ENCODE assay signal across 24 cellular contexts in genomic region chr14:74890262-74890661, GRCh38. TPM values are rescaled to one million over a fixed set of nuclear protein-coding genes. Genes with fewer than 3 reads are reported as not detected.
DNase-seq lines count a peak whose midpoint lies in the region; ATAC-seq, FAIRE-seq and TF ChIP-seq lines count a peak whose summit lies in the region.
"Had no signal": no experiment of that assay in that cellular context is flagged by ENCODE, and none has a peak within 500 bp of the region (broad histone marks: within the 10 kb centered on the region; RNA-seq: fewer than 3 reads in every experiment).

No MANE protein-coding gene starts in this region.

- intact Hi-C loops in right lobe of liver (cut with DNase I) = no loop called here
- intact Hi-C loops in posterior vena cava (cut with DNase I) = no loop called here

- TF ChIP-seq CTCF in GM23338 (conservative IDR thresholded peaks at IDR 0.05; ENCODE audit: low read depth in 2 of 2) = no peak
- TF ChIP-seq CTCF in right lobe of liver (IDR thresholded peaks at IDR 0.05) = no peak

- peaks cover 32% of the 10 kb centered on the region for H3K4me1 Mint-ChIP-seq in GM23338

- H3K36me3 ChIP-seq in GM23338 (ENCODE audit: insufficient read depth) = peaks cover 44% of the 10 kb centered on the region
- H3K36me3 ChIP-seq in right lobe of liver = peaks cover 16 to 64% (median 31%) of the 10 kb centered on the region in 4 donors

- no peak overlapping the region for H3K4me3 ChIP-seq in GM23338
- no peak overlapping the region for H3K4me3 ChIP-seq in right lobe of liver
- H3K4me3 ChIP-seq: GM23248 had no signal

- H3K27ac ChIP-seq in GM23338 (ENCODE audit: low read depth) = no peak overlapping the region
- H3K27ac ChIP-seq in right lobe of liver = no peak overlapping the region
- H3K27ac ChIP-seq: GM23248 had no signal

- ATAC-seq in GM23338 (no peak), left lobe of liver (peak; percentile 45), right lobe of liver (peak in 3 of 4 donors; percentile 15 to 49 (median 29)), GM19324 (IDR thresholded peaks at IDR 0.05; ENCODE audit: low FRiP score, unreplicated experiment) (no peak)
- ATAC-seq: HCT116 had no signal

- H3K36me3 Mint-ChIP-seq in GM23338 (ENCODE audit: low read depth) = peaks cover 71% of the 10 kb centered on the region

- peaks cover 41% of the 10 kb centered on the region for H4K20me1 ChIP-seq in GM23338 (replicated peaks; ENCODE audit: insufficient read depth)

- peaks cover 36% of the 10 kb centered on the region for H3K79me2 ChIP-seq in GM23338 (replicated peaks; ENCODE audit: insufficient read depth)

- H3F3A ChIP-seq in GM23338 (replicated peaks; ENCODE audit: low read depth) = 0 out of 2 replicates have a peak, but pooled peaks cover 6% of the 10 kb centered on the region

- H3K9me3 ChIP-seq in right lobe of liver = no peaks in the 10 kb centered on the region

- H3K9me2 ChIP-seq in GM23338 (ENCODE audit: insufficient read depth) = no peaks in the 10 kb centered on the region

- H3K27ac Mint-ChIP-seq in GM23338 = 0 out of 2 replicates have a peak overlapping the region, but pooled peaks have one; percentile 23

- H3K27me3 Mint-ChIP-seq in GM23338 (ENCODE audit: insufficient read depth, low read depth, poor library complexity) = no peaks in the 10 kb centered on the region
- H3K27me3 Mint-ChIP-seq: CD4-positive, alpha-beta memory T cell had no signal

- peak; percentile 60 for FAIRE-seq in HTR-8/SVneo (lab: Jason Lieb, UNC)
- FAIRE-seq: GM12891, GM18507 had no signal

- 75% methylated on average over 6 of the region's 6 CpGs for WGBS in right lobe of liver (ENCODE audit: insufficient coverage, low coverage, low lambda C conversion rate, missing lambda C conversion rate)

- TF ChIP-seq POLR2A in right lobe of liver (IDR thresholded peaks at IDR 0.05) = no peak

- H3K9me3 Mint-ChIP-seq in GM23338 = no peaks in the 10 kb centered on the region
- H3K9me3 Mint-ChIP-seq: CD4-positive, alpha-beta memory T cell; H9 had no signal

- DNase-seq in GM23338 (ENCODE audit: low spot score) (no peak), HTR-8/SVneo (ENCODE audit: insufficient read length, low spot score) (no peak), left lobe of liver (ENCODE audit: low spot score) (no peak), right lobe of liver (no peak), posterior vena cava (ENCODE audit: low spot score) (no peak)
- DNase-seq: C1 segment of cervical spinal cord; Calu3; CD4-positive, alpha-beta memory T cell; COR-L47; DMS53; DMS79 treated with DMSO at 0.1 percent for 48 hours; GF-D8; GM23248; H9 had no signal

- H3K4me3 Mint-ChIP-seq in GM23338 = no peak overlapping the region
- H3K4me3 Mint-ChIP-seq: H9 had no signal

- H2AFZ ChIP-seq in GM23338 = no peak overlapping the region
- H2AFZ ChIP-seq: GM23248 had no signal

- H3K27me3 ChIP-seq in GM23338 (ENCODE audit: insufficient read depth) (no peaks in the 10 kb centered on the region), right lobe of liver (no peaks in the 10 kb centered on the region)

- peaks cover 28% of the 10 kb centered on the region for H3K4me1 ChIP-seq in GM23338 (ENCODE audit: insufficient read depth)
- peaks cover 0 to 26% (median 3%) of the 10 kb centered on the region in 4 donors for H3K4me1 ChIP-seq in right lobe of liver

- H3K4me2 ChIP-seq in GM23338 = no peak overlapping the region

TF ChIP-seq in GM23338, 12 proteins besides CTCF, POLR2A, EP300 and RAD21 (continues in another document):
- no peak for TF ChIP-seq JUNB (IDR thresholded peaks at IDR 0.05; ENCODE audit: unreplicated experiment)
- no peak for TF ChIP-seq POLR2AphosphoS5 (IDR thresholded peaks at IDR 0.05; ENCODE audit: low read depth)
- no peak for TF ChIP-seq EZH2 (IDR thresholded peaks at IDR 0.05; ENCODE audit: low read depth, unreplicated experiment)
- no peak for TF ChIP-seq CREB1 (CRISPR knock-in tag; IDR thresholded peaks at IDR 0.05; ENCODE audit: low read depth)
- no peak for TF ChIP-seq STAT1 (IDR thresholded peaks at IDR 0.05; ENCODE audit: unreplicated experiment)
- TF ChIP-seq EZH2phosphoT487 (IDR thresholded peaks at IDR 0.05; ENCODE audit: unreplicated experiment) = no peak
- TF ChIP-seq ZNF331 (CRISPR knock-in tag; IDR thresholded peaks at IDR 0.05; ENCODE audit: low read depth) = no peak
- no peak for TF ChIP-seq ETS1 (IDR thresholded peaks at IDR 0.05)
- no peak for TF ChIP-seq ZNF114 (CRISPR knock-in tag; IDR thresholded peaks at IDR 0.05)
- TF ChIP-seq NANOG (IDR thresholded peaks at IDR 0.05; ENCODE audit: borderline replicate concordance) = no peak
- TF ChIP-seq REST (IDR thresholded peaks at IDR 0.05; ENCODE audit: unreplicated experiment) = no peak

RNA-seq across cellular contexts. Expression of gene DLST, which starts 8.5 kb away (rescaled TPM):
- total RNA-seq in GM23338 (2014; rRNA removed; shearing (Covaris generic)) = 102 and 106 TPM in 2 replicates
- 11.2 TPM in 2 replicates for polyA plus RNA-seq in GM23338 (2016; fragmentation: Nextera tagmentation; extraction: Ambion mirVana)
- 65.6 TPM for total RNA-seq in left lobe of liver
- total RNA-seq in right lobe of liver = 100 to 1,000 TPM in 1 of 6 experiments, 10 to 100 TPM in 5; 63.8 to 112 (median 68.8) TPM
- total RNA-seq in posterior vena cava = 10 to 100 TPM; 70.4 to 85.0 TPM

RNA-seq across cellular contexts. Expression of gene PROX2, which starts 14.3 kb away (rescaled TPM):
- total RNA-seq in GM23338 (2014; rRNA removed; shearing (Covaris generic)) = 0.31 TPM in 1 of 2 replicates, not detected in the other
- polyA plus RNA-seq in GM23338 (2016; fragmentation: Nextera tagmentation; extraction: Ambion mirVana) = 0.06 and 0.09 TPM in 2 replicates
- total RNA-seq in left lobe of liver (not detected), right lobe of liver (not detected), posterior vena cava (not detected)
- total RNA-seq: A172; A673; Calu3; CD4-positive, alpha-beta memory T cell; Daoy; G401; GM23248; H4; H9 had no signal
- polyA plus RNA-seq: BJ had no signal

RNA-seq across cellular contexts. Expression of gene RPS6KL1, which starts 32.8 kb away (rescaled TPM):
- 6.5 and 11.6 TPM in 2 replicates for total RNA-seq in GM23338 (2014; rRNA removed; shearing (Covaris generic))
- 4.6 and 5.6 TPM in 2 replicates for polyA plus RNA-seq in GM23338 (2016; fragmentation: Nextera tagmentation; extraction: Ambion mirVana)
- total RNA-seq in left lobe of liver (4.6 TPM), right lobe of liver (1 to 10 TPM; 3.9 to 7.9 (median 4.9) TPM), posterior vena cava (10 to 100 TPM in 1 of 2 donors, 1 to 10 TPM in 1; 9.6 to 17.0 TPM)
- total RNA-seq: A172, H4 had no signal

Comparison
In these comparisons a context has a peak if more than half of its experiments do, and no peak if none do; other contexts are left out.
1. ATAC-seq: peak in left lobe of liver (single experiment) and right lobe of liver (3 of 4); none in GM23338 (single experiment) and GM19324 (single experiment).